ENCODE assay signal across 8 cellular contexts in the genomic region with DNA sequence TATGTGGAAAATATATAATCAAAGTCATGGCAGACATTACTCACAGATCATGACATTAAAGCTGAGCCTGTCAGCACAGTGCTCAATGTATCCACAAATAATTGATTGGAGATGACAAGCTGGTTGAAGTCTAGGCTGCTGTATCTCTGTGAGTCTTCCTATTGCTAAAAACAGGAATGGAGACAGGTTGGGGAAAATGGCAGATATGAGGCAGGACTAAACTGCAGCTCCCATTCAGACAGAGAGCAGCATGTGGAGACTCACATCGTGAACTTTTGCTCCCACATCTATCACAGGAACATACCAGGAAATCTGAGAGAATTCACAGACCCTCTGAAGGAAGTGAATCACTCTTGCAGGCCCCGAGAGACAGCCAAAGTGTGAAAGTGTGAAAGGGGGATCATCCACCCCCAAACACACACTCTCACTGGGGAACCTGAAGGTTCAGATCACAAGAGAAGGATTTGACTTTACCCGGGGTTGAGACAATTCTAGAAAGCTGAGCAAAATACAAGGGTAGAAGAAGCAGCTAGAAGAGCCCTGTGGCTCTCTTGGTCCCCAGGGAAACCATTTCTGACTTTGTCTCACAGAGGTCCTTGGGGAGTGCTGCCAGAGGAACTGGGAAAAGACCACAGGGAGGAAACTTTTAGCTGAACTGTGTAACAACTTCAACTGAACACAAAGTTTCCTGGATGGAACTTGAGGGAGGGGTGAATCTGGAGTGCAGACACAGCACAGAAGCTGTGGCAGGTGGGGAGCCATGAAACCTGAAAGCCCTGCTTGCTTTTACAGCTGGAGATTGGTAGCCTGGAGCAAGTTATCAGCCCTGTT.
A peak's percentile ranks its signal among the peaks of the same experiment; 100 is the strongest.
DNase-seq lines count a peak whose midpoint lies in the region; ATAC-seq and TF ChIP-seq lines count a peak whose summit lies in the region.

No MANE protein-coding gene starts in this region.

- H3K9ac ChIP-seq in Loucy (ENCODE audit: low read depth, low read length, poor library complexity, severe bottlenecking), result peak overlapping the region; percentile 4

- H3K79me2 ChIP-seq in Loucy (ENCODE audit: insufficient read depth, low read length), result no peaks in the 10 kb centered on the region

- peaks cover 0 to 2% of the 10 kb centered on the region in 2 donors for H3K36me3 Mint-ChIP-seq in activated T-cell treated with anti-CD3 and anti-CD28 coated beads, Interleukin-2, amount 50 U/mL, for 72 hours (ENCODE audit: insufficient read depth in 2 of 2)
- no peaks in the 10 kb centered on the region for H3K36me3 Mint-ChIP-seq in activated T-cell treated with anti-CD3 and anti-CD28 coated beads, Interleukin-2, amount 50 U/mL, for 24 hours (ENCODE audit: low read depth)
- no peaks in the 10 kb centered on the region for H3K36me3 Mint-ChIP-seq in stimulated activated naive CD8-positive, alpha-beta T cell treated with anti-CD3 and anti-CD28 coated beads, Interleukin-15, Interleukin-2, amounts not matched to agents 100 ng/mL and 50 ng/mL, for 24 hours (ENCODE audit: low read depth)

- peak overlapping the region; percentile 29 for H3K4me2 ChIP-seq in Loucy (ENCODE audit: low read depth, low read length, poor library complexity, severe bottlenecking)

- no peak overlapping the region for H3K27ac ChIP-seq in sigmoid colon
- H3K27ac ChIP-seq in gastrocnemius medialis, result no peak overlapping the region

- H2AFZ ChIP-seq in Loucy (ENCODE audit: low read length), result peak overlapping the region; percentile 69

- peaks cover 17% of the 10 kb centered on the region for H3K4me1 ChIP-seq in Loucy (ENCODE audit: insufficient read depth, low read length, poor library complexity, severe bottlenecking)
- H3K4me1 ChIP-seq in sigmoid colon, result no peaks in the 10 kb centered on the region
- H3K4me1 ChIP-seq in gastrocnemius medialis, result no peaks in the 10 kb centered on the region

- H3K36me3 ChIP-seq in Loucy (ENCODE audit: insufficient read depth, low read length), result no peaks in the 10 kb centered on the region
- no peaks in the 10 kb centered on the region for H3K36me3 ChIP-seq in sigmoid colon
- H3K36me3 ChIP-seq in gastrocnemius medialis, result no peaks in the 10 kb centered on the region

- no peak for TF ChIP-seq CTCF in Loucy (conservative IDR thresholded peaks at IDR 0.05; ENCODE audit: low read length)
- no peak for TF ChIP-seq CTCF in sigmoid colon (IDR thresholded peaks at IDR 0.05)
- TF ChIP-seq CTCF in gastrocnemius medialis (IDR thresholded peaks at IDR 0.05 in 4 of 5, conservative IDR thresholded peaks at IDR 0.05 in 1 of 5), result no peak

- H3K4me1 Mint-ChIP-seq in activated T-cell treated with anti-CD3 and anti-CD28 coated beads, Interleukin-2, amount 50 U/mL, for 72 hours (ENCODE audit: low read depth), result peaks cover 20% of the 10 kb centered on the region
- peaks cover 11% of the 10 kb centered on the region for H3K4me1 Mint-ChIP-seq in activated T-cell treated with anti-CD3 and anti-CD28 coated beads, Interleukin-2, amount 50 U/mL, for 24 hours (ENCODE audit: low read depth)
- H3K4me1 Mint-ChIP-seq in stimulated activated naive CD8-positive, alpha-beta T cell treated with anti-CD3 and anti-CD28 coated beads, Interleukin-15, Interleukin-2, amounts not matched to agents 100 ng/mL and 50 ng/mL, for 24 hours (ENCODE audit: low read depth), result peaks cover 36% of the 10 kb centered on the region

- peaks cover 34% of the 10 kb centered on the region for H3K27me3 Mint-ChIP-seq in activated T-cell treated with anti-CD3 and anti-CD28 coated beads, Interleukin-2, amount 50 U/mL, for 72 hours (ENCODE audit: low read depth)
- peaks cover 20% of the 10 kb centered on the region for H3K27me3 Mint-ChIP-seq in activated T-cell treated with anti-CD3 and anti-CD28 coated beads, Interleukin-2, amount 50 U/mL, for 24 hours
- peaks cover 3% of the 10 kb centered on the region for H3K27me3 Mint-ChIP-seq in stimulated activated naive CD8-positive, alpha-beta T cell treated with anti-CD3 and anti-CD28 coated beads, Interleukin-15, Interleukin-2, amounts not matched to agents 100 ng/mL and 50 ng/mL, for 24 hours

- peak; percentile 3 to 6 for DNase-seq in activated T-cell treated with anti-CD3 and anti-CD28 coated beads, Interleukin-2, amount 50 U/mL, for 72 hours
- no peak for DNase-seq in activated T-cell treated with anti-CD3 and anti-CD28 coated beads, Interleukin-2, amount 50 U/mL, for 24 hours
- DNase-seq in sigmoid colon (no peak), gastrocnemius medialis (no peak), NCI-H510A (lab: John Stamatoyannopoulos, UW) (no peak)

- in situ Hi-C loops in gastrocnemius medialis (cut with MboI; ENCODE audit: low sequenced_read_pairs in 4 of 4), result loop anchor here in 1 of 4 donors (5.0 kb wide), 1 partner anchor 52 kb away; no protein-coding TSS in a partner anchor

- peaks cover 0 to 3% of the 10 kb centered on the region in 2 donors for H3K9me3 Mint-ChIP-seq in activated T-cell treated with anti-CD3 and anti-CD28 coated beads, Interleukin-2, amount 50 U/mL, for 72 hours
- no peaks in the 10 kb centered on the region for H3K9me3 Mint-ChIP-seq in activated T-cell treated with anti-CD3 and anti-CD28 coated beads, Interleukin-2, amount 50 U/mL, for 24 hours
- no peaks in the 10 kb centered on the region for H3K9me3 Mint-ChIP-seq in stimulated activated naive CD8-positive, alpha-beta T cell treated with anti-CD3 and anti-CD28 coated beads, Interleukin-15, Interleukin-2, amounts not matched to agents 100 ng/mL and 50 ng/mL, for 24 hours

- no peaks in the 10 kb centered on the region for H3F3A ChIP-seq in Loucy (ENCODE audit: low read depth)

- H3K4me3 ChIP-seq in Loucy (ENCODE audit: low read length, poor library complexity, severe bottlenecking) (no peak overlapping the region), sigmoid colon (no peak overlapping the region), gastrocnemius medialis (no peak overlapping the region)

- 38 to 63% methylated on average over 3 of the region's 3 CpGs for WGBS in sigmoid colon, 2 donors

- H3K9me3 ChIP-seq in Loucy (ENCODE audit: insufficient read depth, low read depth, low read length) (no peaks in the 10 kb centered on the region), sigmoid colon (no peaks in the 10 kb centered on the region), gastrocnemius medialis (no peaks in the 10 kb centered on the region)

- peak; percentile 68 to 83 for ATAC-seq in activated T-cell treated with anti-CD3 and anti-CD28 coated beads, Interleukin-2, amount 50 U/mL, for 72 hours (replicated peaks in 1 of 2)
- ATAC-seq in HG02763 (IDR thresholded peaks at IDR 0.05; ENCODE audit: unreplicated experiment), result peak; percentile 31
- no peak for ATAC-seq in gastrocnemius medialis

- peak overlapping the region in 1 of 2 donors; percentile 38 for H3K4me3 Mint-ChIP-seq in activated T-cell treated with anti-CD3 and anti-CD28 coated beads, Interleukin-2, amount 50 U/mL, for 72 hours
- no peak overlapping the region for H3K4me3 Mint-ChIP-seq in activated T-cell treated with anti-CD3 and anti-CD28 coated beads, Interleukin-2, amount 50 U/mL, for 24 hours
- H3K4me3 Mint-ChIP-seq in stimulated activated naive CD8-positive, alpha-beta T cell treated with anti-CD3 and anti-CD28 coated beads, Interleukin-15, Interleukin-2, amounts not matched to agents 100 ng/mL and 50 ng/mL, for 24 hours, result peak overlapping the region; percentile 15

- TF ChIP-seq POLR2A in sigmoid colon (IDR thresholded peaks at IDR 0.05), result no peak
- TF ChIP-seq POLR2A in gastrocnemius medialis (IDR thresholded peaks at IDR 0.05), result no peak

- H4K20me1 ChIP-seq in Loucy (ENCODE audit: insufficient read depth, low read length, poor library complexity, severe bottlenecking), result no peaks in the 10 kb centered on the region

- no peaks in the 10 kb centered on the region for H3K9me2 ChIP-seq in Loucy (replicated peaks; ENCODE audit: low read depth, low read length)

- no peak overlapping the region for H3K27ac Mint-ChIP-seq in activated T-cell treated with anti-CD3 and anti-CD28 coated beads, Interleukin-2, amount 50 U/mL, for 72 hours
- H3K27ac Mint-ChIP-seq in activated T-cell treated with anti-CD3 and anti-CD28 coated beads, Interleukin-2, amount 50 U/mL, for 24 hours, result no peak overlapping the region
- peak overlapping the region; percentile 78 for H3K27ac Mint-ChIP-seq in stimulated activated naive CD8-positive, alpha-beta T cell treated with anti-CD3 and anti-CD28 coated beads, Interleukin-15, Interleukin-2, amounts not matched to agents 100 ng/mL and 50 ng/mL, for 24 hours

- H3K27me3 ChIP-seq in Loucy (ENCODE audit: insufficient read depth, low read length, poor library complexity, severe bottlenecking) (no peaks in the 10 kb centered on the region), sigmoid colon (no peaks in the 10 kb centered on the region), gastrocnemius medialis (no peaks in the 10 kb centered on the region)

- TF ChIP-seq EP300 in sigmoid colon (IDR thresholded peaks at IDR 0.05), result no peak

- intact Hi-C loops in sigmoid colon (cut with DNase I), result no loop called here
- intact Hi-C loops in gastrocnemius medialis (cut with DNase I; ENCODE audit: low total_unique reads), result no loop called here

Comparison
In these comparisons a context has a peak if more than half of its experiments do, and no peak if none do; other contexts are left out.
1. DNase-seq: peak in activated T-cell treated with anti-CD3 and anti-CD28 coated beads, Interleukin-2, amount 50 U/mL, for 72 hours (2 of 2); none in activated T-cell treated with anti-CD3 and anti-CD28 coated beads, Interleukin-2, amount 50 U/mL, for 24 hours (single experiment), sigmoid colon (single experiment), gastrocnemius medialis (0 of 2) and NCI-H510A (single experiment).
2. ATAC-seq: peak in activated T-cell treated with anti-CD3 and anti-CD28 coated beads, Interleukin-2, amount 50 U/mL, for 72 hours (2 of 2) and HG02763 (single experiment); none in gastrocnemius medialis (0 of 2).